ENCODE assay signal across 25 cellular contexts in the genomic region with DNA sequence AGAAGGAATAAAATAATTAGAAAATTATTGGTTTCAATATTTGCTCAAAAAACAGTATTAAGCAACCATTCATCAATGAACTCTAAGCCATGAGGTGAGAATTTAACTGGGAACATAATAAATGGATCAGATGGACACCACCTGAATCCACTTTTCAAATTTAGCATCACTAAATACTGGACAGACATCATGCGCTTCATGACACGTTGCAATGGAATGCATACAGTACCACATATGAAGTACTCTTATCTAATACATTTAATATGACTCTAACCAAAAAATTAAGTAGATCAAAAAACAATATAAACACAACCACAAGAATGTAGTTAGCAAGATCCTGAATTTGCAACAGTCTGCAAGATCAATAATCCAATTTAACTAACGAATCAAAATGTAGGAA.
"Had no signal": no experiment of that assay in that cellular context is flagged by ENCODE, and none has a peak within 500 bp of the region (broad histone marks: within the 10 kb centered on the region; RNA-seq: fewer than 3 reads in every experiment).

No MANE protein-coding gene starts in this region.

- H3K79me2 ChIP-seq: parathyroid adenoma had no signal

- H2AFZ ChIP-seq: parathyroid adenoma had no signal

- H3K9me3 ChIP-seq: body of pancreas, neutrophil, tibial nerve, uterus had no signal

- DNase-seq: activated CD4-positive, alpha-beta T cell treated with anti-CD3 and anti-CD28 coated beads, Interleukin-2, amount 50 U/mL, for 4 hours; activated CD4-positive, CD25-positive, alpha-beta regulatory T cell treated with anti-CD3 and anti-CD28 coated beads, Interleukin-2, amount 50 U/mL, for 72 hours; activated naive CD4-positive, alpha-beta T cell treated with anti-CD3 and anti-CD28 coated beads, Interleukin-2, amount 50 U/mL, for 16 hours; activated T-cell treated with anti-CD3 and anti-CD28 coated beads, Interleukin-2, amount 50 U/mL, for 1 hour; body of pancreas; effector memory CD4-positive, alpha-beta T cell; glutamatergic neuron; hypothalamus; left ventricle myocardium superior; mesendoderm; natural killer cell; retina; stimulated activated CD4-positive, alpha-beta T cell treated with anti-CD3 and anti-CD28 coated beads, Interleukin-15, amount 100 ng/mL, for 24 hours; stimulated activated CD4-positive, alpha-beta T cell treated with anti-CD3 and anti-CD28 coated beads, Interleukin-4, amount 100 ng/mL, for 1 hour; stimulated activated naive CD4-positive, alpha-beta T cell; substantia nigra; T-cell; T-helper 9 cell; uterus had no signal

- H3K4me1 Mint-ChIP-seq: central memory CD8-positive, alpha-beta T cell; natural killer cell; T-cell had no signal

- H3K9ac ChIP-seq: parathyroid adenoma had no signal

- H3K27ac ChIP-seq: neutrophil, parathyroid adenoma, skin epidermis, tibial nerve, uterus had no signal

- H3K4me3 Mint-ChIP-seq: central memory CD8-positive, alpha-beta T cell; natural killer cell; T-cell had no signal

- H3K27me3 ChIP-seq: body of pancreas, neutrophil, tibial nerve, uterus had no signal

- H3K36me3 Mint-ChIP-seq: natural killer cell, T-cell had no signal

- H3K4me1 ChIP-seq: parathyroid adenoma, uterus had no signal

- H3K27me3 Mint-ChIP-seq: central memory CD8-positive, alpha-beta T cell; T-cell had no signal

- H3K9me3 Mint-ChIP-seq: activated T-helper 2 cell treated with anti-CD3 and anti-CD28 coated beads, Interferon-gamma antibody, Interleukin-2, Interleukin-4, amounts not matched to agents 10 μg/mL and 5 μg/mL and 100 μg/mL, durations not matched to agents 14 hours and 24 hours and 36 hours; central memory CD8-positive, alpha-beta T cell; natural killer cell; T-cell had no signal

- H3K4me3 ChIP-seq: body of pancreas, skin epidermis, tibial nerve, uterus had no signal

- H3K27ac Mint-ChIP-seq: activated T-helper 2 cell treated with anti-CD3 and anti-CD28 coated beads, Interferon-gamma antibody, Interleukin-2, Interleukin-4, amounts not matched to agents 10 μg/mL and 5 μg/mL and 100 μg/mL, durations not matched to agents 14 hours and 24 hours and 36 hours; natural killer cell; T-cell had no signal

- H3K36me3 ChIP-seq: neutrophil, tibial nerve, uterus had no signal
